26 cellular contexts compared by ENCODE assay signal in genomic region chr2:112157472-112157871, GRCh38. TPM values are rescaled to one million over a fixed set of nuclear protein-coding genes. Genes with fewer than 3 reads are reported as not detected.
DNase-seq lines count a peak whose midpoint lies in the region; ATAC-seq and TF ChIP-seq lines count a peak whose summit lies in the region.
"Had no signal": no experiment of that assay in that cellular context is flagged by ENCODE, and none has a peak within 500 bp of the region (broad histone marks: within the 10 kb centered on the region; RNA-seq: fewer than 3 reads in every experiment).

No MANE protein-coding gene starts in this region.

- CTCF ChIA-PET in CD4-positive, alpha-beta memory T cell (lab: Charles Lee; ENCODE audit: partially characterized antibody), result no interaction called here

- ATAC-seq in GM21390 (IDR thresholded peaks at IDR 0.05; ENCODE audit: unreplicated experiment), result no peak
- no peak for ATAC-seq in HG03521 (IDR thresholded peaks at IDR 0.05; ENCODE audit: unreplicated experiment)
- ATAC-seq: body of pancreas, left ventricle myocardium superior had no signal

- no peak overlapping the region for H3K27ac ChIP-seq in CD4-positive, alpha-beta memory T cell (ENCODE audit: low read depth, low read length)
- H3K27ac ChIP-seq: adrenal gland, body of pancreas, epithelial cell of prostate, transverse colon had no signal

- H3K9me3 ChIP-seq in CD4-positive, alpha-beta memory T cell (ENCODE audit: control insufficient read depth in 1 of 2, low read length in 2 of 2), result no peaks in the 10 kb centered on the region
- H3K9me3 ChIP-seq: adrenal gland, body of pancreas, transverse colon had no signal

- no peaks in the 10 kb centered on the region for H3K36me3 ChIP-seq in CD4-positive, alpha-beta memory T cell (ENCODE audit: insufficient read depth, low read length)
- H3K36me3 ChIP-seq: adrenal gland, transverse colon had no signal

- intact Hi-C loops in CD4-positive, alpha-beta memory T cell (cut with micrococcal nuclease), result loop anchor here (2.0 kb wide), 1 partner anchor 17 kb away; no protein-coding TSS in a partner anchor
- intact Hi-C loops in posterior vena cava (cut with DNase I), result no loop called here

- H3K4me1 ChIP-seq in CD4-positive, alpha-beta memory T cell (ENCODE audit: insufficient read depth, low read length), result peaks cover 28% of the 10 kb centered on the region
- H3K4me1 ChIP-seq: adrenal gland, body of pancreas, transverse colon had no signal

- no peak overlapping the region for H3K4me3 Mint-ChIP-seq in activated T-cell treated with anti-CD3 and anti-CD28 coated beads, Interleukin-2, amount 50 U/mL, for 24 hours
- peak overlapping the region in 4 of 8 donors; percentile 33 to 62 (median 50) for H3K4me3 Mint-ChIP-seq in CD4-positive, alpha-beta memory T cell
- H3K4me3 Mint-ChIP-seq in activated naive CD8-positive, alpha-beta T cell treated with anti-CD3 and anti-CD28 coated beads for 36 hours, result peak overlapping the region; percentile 29
- H3K4me3 Mint-ChIP-seq in endothelial cell (ENCODE audit: unreplicated experiment), result no peak overlapping the region
- H3K4me3 Mint-ChIP-seq: activated B cell treated with CpG ODN at 0.5 μM for 24 hours had no signal

- peaks cover 45% of the 10 kb centered on the region for H3K4me1 Mint-ChIP-seq in activated T-cell treated with anti-CD3 and anti-CD28 coated beads, Interleukin-2, amount 50 U/mL, for 24 hours (ENCODE audit: low read depth)
- H3K4me1 Mint-ChIP-seq in CD4-positive, alpha-beta memory T cell, result peaks cover 23 to 37% (median 31%) of the 10 kb centered on the region in 4 donors
- peaks cover 41% of the 10 kb centered on the region for H3K4me1 Mint-ChIP-seq in activated naive CD8-positive, alpha-beta T cell treated with anti-CD3 and anti-CD28 coated beads for 36 hours
- H3K4me1 Mint-ChIP-seq in endothelial cell (ENCODE audit: unreplicated experiment), result peaks cover 6% of the 10 kb centered on the region

- H3K27me3 Mint-ChIP-seq in activated T-cell treated with anti-CD3 and anti-CD28 coated beads, Interleukin-2, amount 50 U/mL, for 24 hours, result no peaks in the 10 kb centered on the region
- no peaks in the 10 kb centered on the region for H3K27me3 Mint-ChIP-seq in CD4-positive, alpha-beta memory T cell
- H3K27me3 Mint-ChIP-seq in activated naive CD8-positive, alpha-beta T cell treated with anti-CD3 and anti-CD28 coated beads for 36 hours, result peaks cover 3% of the 10 kb centered on the region
- peaks cover 2% of the 10 kb centered on the region for H3K27me3 Mint-ChIP-seq in endothelial cell (ENCODE audit: unreplicated experiment)
- H3K27me3 Mint-ChIP-seq: activated B cell treated with CpG ODN at 0.5 μM for 24 hours had no signal

- H3K9me3 Mint-ChIP-seq in activated T-cell treated with anti-CD3 and anti-CD28 coated beads, Interleukin-2, amount 50 U/mL, for 24 hours, result no peaks in the 10 kb centered on the region
- H3K9me3 Mint-ChIP-seq in CD4-positive, alpha-beta memory T cell, result no peaks in the 10 kb centered on the region
- no peaks in the 10 kb centered on the region for H3K9me3 Mint-ChIP-seq in activated naive CD8-positive, alpha-beta T cell treated with anti-CD3 and anti-CD28 coated beads for 36 hours
- no peaks in the 10 kb centered on the region for H3K9me3 Mint-ChIP-seq in endothelial cell (ENCODE audit: unreplicated experiment)
- H3K9me3 Mint-ChIP-seq: IgD-negative memory B cell had no signal

- POLR2A ChIA-PET in CD4-positive, alpha-beta memory T cell (lab: Charles Lee; ENCODE audit: partially characterized antibody), result no interaction called here

- no peak for DNase-seq in activated T-cell treated with anti-CD3 and anti-CD28 coated beads, Interleukin-2, amount 50 U/mL, for 24 hours
- no peak for DNase-seq in activated T-cell treated with anti-CD3 and anti-CD28 coated beads for 4 hours
- no peak for DNase-seq in CD4-positive, alpha-beta memory T cell
- DNase-seq in activated naive CD8-positive, alpha-beta T cell treated with anti-CD3 and anti-CD28 coated beads for 36 hours, result no peak
- peak; percentile 11 for DNase-seq in posterior vena cava (ENCODE audit: low spot score)
- no peak for DNase-seq in endothelial cell (ENCODE audit: low spot score)
- DNase-seq: activated B cell treated with CpG ODN at 0.5 μM for 24 hours, body of pancreas, C1 segment of cervical spinal cord, cerebellar nuclear complex, DMS79 treated with DMSO at 0.1 percent for 48 hours, GF-D8, H7, islet precursor cell, left ventricle myocardium superior, NCI-H1105 treated with DMSO at 0.1 percent for 48 hours, NCI-H1930, NCI-H526, nucleus accumbens, SHP77 treated with DMSO at 0.1 percent for 48 hours, transverse colon had no signal

- H3K27me3 ChIP-seq in CD4-positive, alpha-beta memory T cell (ENCODE audit: insufficient read depth, low read length), result no peaks in the 10 kb centered on the region
- H3K27me3 ChIP-seq: adrenal gland, body of pancreas, transverse colon had no signal

- peak overlapping the region; percentile 81 for H3K27ac Mint-ChIP-seq in activated T-cell treated with anti-CD3 and anti-CD28 coated beads, Interleukin-2, amount 50 U/mL, for 24 hours
- peak overlapping the region in 4 of 7 donors; percentile 22 to 82 (median 66) for H3K27ac Mint-ChIP-seq in CD4-positive, alpha-beta memory T cell
- peak overlapping the region; percentile 63 for H3K27ac Mint-ChIP-seq in activated naive CD8-positive, alpha-beta T cell treated with anti-CD3 and anti-CD28 coated beads for 36 hours
- H3K27ac Mint-ChIP-seq in endothelial cell (ENCODE audit: unreplicated experiment), result no peak overlapping the region
- H3K27ac Mint-ChIP-seq: activated B cell treated with CpG ODN at 0.5 μM for 24 hours had no signal

- no peak overlapping the region for H3K4me3 ChIP-seq in CD4-positive, alpha-beta memory T cell (ENCODE audit: low read length in 2 of 2)
- H3K4me3 ChIP-seq: adrenal gland, body of pancreas, transverse colon had no signal

- H3K36me3 Mint-ChIP-seq in activated T-cell treated with anti-CD3 and anti-CD28 coated beads, Interleukin-2, amount 50 U/mL, for 24 hours (ENCODE audit: low read depth), result no peaks in the 10 kb centered on the region
- H3K36me3 Mint-ChIP-seq in CD4-positive, alpha-beta memory T cell, result no peaks in the 10 kb centered on the region
- peaks cover 3% of the 10 kb centered on the region for H3K36me3 Mint-ChIP-seq in activated naive CD8-positive, alpha-beta T cell treated with anti-CD3 and anti-CD28 coated beads for 36 hours
- no peaks in the 10 kb centered on the region for H3K36me3 Mint-ChIP-seq in endothelial cell (ENCODE audit: low read depth, unreplicated experiment)
- H3K36me3 Mint-ChIP-seq: IgD-negative memory B cell had no signal

- no peak for TF ChIP-seq CTCF in endothelial cell (IDR thresholded peaks at IDR 0.05; ENCODE audit: unreplicated experiment)

RNA-seq across cellular contexts. Expression of gene FBLN7, which starts 19.3 kb away (rescaled TPM):
- 10 to 100 TPM; 34.3 to 37.0 TPM for total RNA-seq in CD4-positive, alpha-beta memory T cell
- 10 to 100 TPM; 29.3 to 41.2 TPM for polyA plus RNA-seq in CD4-positive, alpha-beta memory T cell
- 1 to 10 TPM; 8.8 to 9.4 TPM for total RNA-seq in activated naive CD8-positive, alpha-beta T cell treated with anti-CD3 and anti-CD28 coated beads for 36 hours
- total RNA-seq in posterior vena cava, result 10 to 100 TPM; 14.6 to 15.4 TPM
- total RNA-seq in endothelial cell (ENCODE audit: unreplicated experiment), result 0.36 TPM
